In genomic region chr1:201737350-201738060, GRCh38 we compare ENCODE assay signal across 9 cellular contexts.
DNase-seq lines count a peak whose midpoint lies in the region; ATAC-seq and TF ChIP-seq lines count a peak whose summit lies in the region.
"Had no signal": no experiment of that assay in that cellular context is flagged by ENCODE, and none has a peak within 500 bp of the region (broad histone marks: within the 10 kb centered on the region; RNA-seq: fewer than 3 reads in every experiment).

No MANE protein-coding gene starts in this region.

- H3K36me3 Mint-ChIP-seq in nephron (ENCODE audit: low read depth), result peaks cover 2% of the 10 kb centered on the region

- TF ChIP-seq POLR2A in Peyer's patch (IDR thresholded peaks at IDR 0.05), result no peak

- H3K9me3 ChIP-seq in Peyer's patch, result no peaks in the 10 kb centered on the region
- H3K9me3 ChIP-seq: BE2C had no signal

- H3K27ac ChIP-seq in Peyer's patch, result peak overlapping the region; percentile 30 to 60 (median 42)

- H3K9me3 Mint-ChIP-seq in nephron, result no peaks in the 10 kb centered on the region

- DNase-seq in A172 (ENCODE audit: low spot score) (peak; percentile 86), Peyer's patch (no peak), fibroblast of villous mesenchyme (ENCODE audit: low read depth) (peak; percentile 95), T-helper 9 cell (no peak), NCI-H1105 (lab: John Stamatoyannopoulos, UW) (no peak)
- DNase-seq: BE2C had no signal

- H3K4me1 ChIP-seq in Peyer's patch, result peaks cover 0 to 32% (median 6%) of the 10 kb centered on the region in 4 donors
- H3K4me1 ChIP-seq: BE2C had no signal

- ATAC-seq in HG03432 (IDR thresholded peaks at IDR 0.05; ENCODE audit: unreplicated experiment), result no peak
- no peak for ATAC-seq in HG03135 (IDR thresholded peaks at IDR 0.05; ENCODE audit: unreplicated experiment)

- H3K27me3 Mint-ChIP-seq in nephron (ENCODE audit: low read depth), result no peaks in the 10 kb centered on the region

- H3K4me3 Mint-ChIP-seq in nephron, result peak overlapping the region; percentile 92 to 98 (median 94)

- H3K4me1 Mint-ChIP-seq in nephron, result peaks cover 77% of the 10 kb centered on the region

- H3K27me3 ChIP-seq in Peyer's patch, result no peaks in the 10 kb centered on the region
- H3K27me3 ChIP-seq: BE2C had no signal

- H3K36me3 ChIP-seq in Peyer's patch, result no peaks in the 10 kb centered on the region
- H3K36me3 ChIP-seq: BE2C had no signal

- peak overlapping the region; percentile 85 to 98 (median 95) for H3K27ac Mint-ChIP-seq in nephron

- H3K4me3 ChIP-seq in Peyer's patch (no peak overlapping the region), fibroblast of villous mesenchyme (ENCODE audit: low read depth, low read length) (no peak overlapping the region)

- no peak for TF ChIP-seq CTCF in Peyer's patch (IDR thresholded peaks at IDR 0.05)
- no peak for TF ChIP-seq CTCF in fibroblast of villous mesenchyme (IDR thresholded peaks at IDR 0.05; ENCODE audit: insufficient read depth, low read depth, low read length)
- TF ChIP-seq CTCF in nephron (IDR thresholded peaks at IDR 0.05; ENCODE audit: unreplicated experiment in 3 of 3), result no peak

Comparison
In these comparisons a context has a peak if more than half of its experiments do, and no peak if none do; other contexts are left out.
1. DNase-seq: peak in A172 (single experiment) and fibroblast of villous mesenchyme (single experiment); none in Peyer's patch (0 of 3), T-helper 9 cell (single experiment) and NCI-H1105 (single experiment).